27 cellular contexts compared by ENCODE assay signal in genomic region chr1:38207275-38207674, GRCh38.
"Had no signal": no experiment of that assay in that cellular context is flagged by ENCODE, and none has a peak within 500 bp of the region (broad histone marks: within the 10 kb centered on the region; RNA-seq: fewer than 3 reads in every experiment).

No MANE protein-coding gene starts in this region.

- H3K27me3 ChIP-seq: adrenal gland, breast epithelium, colonic mucosa, left lung, pancreas, right atrium auricular region, upper lobe of left lung had no signal

- H3K4me2 ChIP-seq: hepatocyte had no signal

- FAIRE-seq: astrocyte, frontal cortex, pancreas had no signal

- H3K4me3 ChIP-seq: adrenal gland, breast epithelium, colonic mucosa, dorsolateral prefrontal cortex, esophagus muscularis mucosa, hepatocyte, left lung, pancreas, psoas muscle, right atrium auricular region, spleen, thoracic aorta, upper lobe of left lung had no signal

- ATAC-seq: activated CD8-positive, alpha-beta T cell treated with anti-CD3 and anti-CD28 coated beads for 36 hours; activated T-helper 17 cell treated with anti-CD3 and anti-CD28 coated beads, Interleukin-2, amount 50 U/mL, for 72 hours; effector memory CD8-positive, alpha-beta T cell; left lung; naive thymus-derived CD8-positive, alpha-beta T cell; pancreas; psoas muscle had no signal

- DNase-seq: activated CD4-positive, alpha-beta T cell treated with anti-CD3 and anti-CD28 coated beads, Interleukin-2, amount 10 ng/mL, durations not matched to agents 7 days and 5 days; activated CD4-positive, CD25-positive, alpha-beta regulatory T cell treated with anti-CD3 and anti-CD28 coated beads, Interleukin-2, amount 50 U/mL, for 72 hours; activated CD8-positive, alpha-beta T cell treated with anti-CD3 and anti-CD28 coated beads for 36 hours; activated naive CD4-positive, alpha-beta T cell; activated T-cell treated with anti-CD3 and anti-CD28 coated beads, Interleukin-2, amount 50 U/mL, for 1 hour; adrenal gland; colonic mucosa; dorsolateral prefrontal cortex; effector memory CD8-positive, alpha-beta T cell; glutamatergic neuron; immature natural killer cell; left lung; naive thymus-derived CD8-positive, alpha-beta T cell; pancreas; psoas muscle; spleen; stimulated activated CD4-positive, alpha-beta T cell treated with anti-CD3 and anti-CD28 coated beads, Interleukin-4, amount 100 ng/mL, for 1 hour; stimulated activated naive CD4-positive, alpha-beta T cell had no signal

- H3K27ac ChIP-seq: adrenal gland, breast epithelium, colonic mucosa, dorsolateral prefrontal cortex, esophagus muscularis mucosa, hepatocyte, left lung, pancreas, psoas muscle, right atrium auricular region, spleen, thoracic aorta, upper lobe of left lung had no signal

- H3K4me1 ChIP-seq: adrenal gland, breast epithelium, colonic mucosa, left lung, pancreas, psoas muscle, spleen, upper lobe of left lung had no signal

- H2AFZ ChIP-seq: hepatocyte had no signal

- H3K9me3 ChIP-seq: adrenal gland, breast epithelium, colonic mucosa, esophagus muscularis mucosa, left lung, pancreas, psoas muscle, right atrium auricular region, spleen, thoracic aorta, upper lobe of left lung had no signal

- H3K36me3 ChIP-seq: adrenal gland, breast epithelium, colonic mucosa, esophagus muscularis mucosa, left lung, pancreas, right atrium auricular region, spleen, thoracic aorta, upper lobe of left lung had no signal

- H3K79me2 ChIP-seq: hepatocyte had no signal
